ENCODE assay signal across 8 cellular contexts in genomic region chr3:192825657-192826200, GRCh38.
DNase-seq lines count a peak whose midpoint lies in the region; ATAC-seq and TF ChIP-seq lines count a peak whose summit lies in the region.

No MANE protein-coding gene starts in this region.

- intact Hi-C loops in CD8-positive, alpha-beta T cell (cut with DNase I, micrococcal nuclease): no loop called here
- intact Hi-C loops in tibial artery (cut with DNase I; ENCODE audit: low total_unique reads): no loop called here

- no peaks in the 10 kb centered on the region for H3K27me3 Mint-ChIP-seq in CD8-positive, alpha-beta T cell (ENCODE audit: low read depth)

- H3K4me3 ChIP-seq in fibroblast of pulmonary artery (replicated peaks; ENCODE audit: low read depth, low read length) (no peak overlapping the region), tibial artery (no peak overlapping the region)
- no peak overlapping the region for H3K4me3 ChIP-seq in CD8-positive, alpha-beta T cell (ENCODE audit: low read depth, low read length)

- TF ChIP-seq CTCF in fibroblast of pulmonary artery (IDR thresholded peaks at IDR 0.05; ENCODE audit: low read length, missing control alignments) (peak; percentile 33), tibial artery (IDR thresholded peaks at IDR 0.05) (no peak)
- no peak for TF ChIP-seq CTCF in CD8-positive, alpha-beta T cell (IDR thresholded peaks at IDR 0.05)

- H3K36me3 Mint-ChIP-seq in CD8-positive, alpha-beta T cell: no peaks in the 10 kb centered on the region

- CTCF ChIA-PET in CD8-positive, alpha-beta T cell (lab: Charles Lee): no interaction called here

- POLR2A ChIA-PET in CD8-positive, alpha-beta T cell (lab: Charles Lee): no interaction called here

- H3K27ac ChIP-seq in CD8-positive, alpha-beta T cell (ENCODE audit: low read depth, low read length): no peak overlapping the region
- H3K27ac ChIP-seq in tibial artery: no peak overlapping the region

- H3K4me1 Mint-ChIP-seq in CD8-positive, alpha-beta T cell (ENCODE audit: low read depth): no peaks in the 10 kb centered on the region

- ATAC-seq in HG03103 (IDR thresholded peaks at IDR 0.05; ENCODE audit: low read depth, unreplicated experiment) (peak; percentile 59), HG03457 (IDR thresholded peaks at IDR 0.05; ENCODE audit: unreplicated experiment) (no peak)
- ATAC-seq in CD8-positive, alpha-beta T cell: no peak

- peak; percentile 88 for DNase-seq in DMS53 treated with DMSO at 0.1 percent for 48 hours (lab: John Stamatoyannopoulos, UW; ENCODE audit: unreplicated experiment)
- peak; percentile 90 for DNase-seq in NCI-H748 treated with DMSO at 0.1 percent for 48 hours (lab: John Stamatoyannopoulos, UW)
- DNase-seq in fibroblast of pulmonary artery (ENCODE audit: low read depth): peak; percentile 88
- DNase-seq in CD8-positive, alpha-beta T cell: no peak
- DNase-seq in foreskin melanocyte: no peak
- no peak for DNase-seq in tibial artery

- H3K4me1 ChIP-seq in CD8-positive, alpha-beta T cell (ENCODE audit: insufficient read depth, low read length): no peaks in the 10 kb centered on the region
- H3K4me1 ChIP-seq in tibial artery: peaks cover 0 to 6% (median 3%) of the 10 kb centered on the region in 4 donors

- H3K27me3 ChIP-seq in CD8-positive, alpha-beta T cell (ENCODE audit: insufficient read depth, low read length): no peaks in the 10 kb centered on the region
- H3K27me3 ChIP-seq in tibial artery: no peaks in the 10 kb centered on the region

- H3K9me3 Mint-ChIP-seq in CD8-positive, alpha-beta T cell: no peaks in the 10 kb centered on the region

- H3K4me3 Mint-ChIP-seq in CD8-positive, alpha-beta T cell: no peak overlapping the region

- H3K36me3 ChIP-seq in CD8-positive, alpha-beta T cell (ENCODE audit: insufficient read depth, low read length): no peaks in the 10 kb centered on the region
- H3K36me3 ChIP-seq in tibial artery: no peaks in the 10 kb centered on the region

- H3K27ac Mint-ChIP-seq in CD8-positive, alpha-beta T cell: no peak overlapping the region

- H3K9me3 ChIP-seq in CD8-positive, alpha-beta T cell (ENCODE audit: low read length): no peaks in the 10 kb centered on the region
- H3K9me3 ChIP-seq in tibial artery: no peaks in the 10 kb centered on the region

Comparison
In these comparisons a context has a peak if more than half of its experiments do, and no peak if none do; other contexts are left out.
1. DNase-seq: peak in DMS53 treated with DMSO at 0.1 percent for 48 hours (single experiment), NCI-H748 treated with DMSO at 0.1 percent for 48 hours (single experiment) and fibroblast of pulmonary artery (single experiment); none in CD8-positive, alpha-beta T cell (0 of 7), foreskin melanocyte (single experiment) and tibial artery (0 of 2).